19 cellular contexts compared by ENCODE assay signal in genomic region chr2:234133004-234133403, GRCh38.
DNase-seq lines count a peak whose midpoint lies in the region; ATAC-seq, FAIRE-seq and TF ChIP-seq lines count a peak whose summit lies in the region.
"Had no signal": no experiment of that assay in that cellular context is flagged by ENCODE, and none has a peak within 500 bp of the region (broad histone marks: within the 10 kb centered on the region; RNA-seq: fewer than 3 reads in every experiment).

No MANE protein-coding gene starts in this region.

- H3K4me2 ChIP-seq in MM.1S (ENCODE audit: low read depth, low read length) (no peak overlapping the region), H9 (ENCODE audit: insufficient read depth, insufficient read length, low read length) (no peak overlapping the region)

- no peak overlapping the region for H3K23ac ChIP-seq in H9 (ENCODE audit: insufficient read length, low read depth, low read length)

- no peak overlapping the region for H2BK12ac ChIP-seq in H9 (ENCODE audit: insufficient read length, low read depth, low read length)

- H2BK20ac ChIP-seq in H9 (ENCODE audit: low read depth, low read length, poor library complexity, severe bottlenecking): no peak overlapping the region

- H2AK5ac ChIP-seq in H9 (ENCODE audit: insufficient read length, low read length): no peak overlapping the region

- H3K4me3 Mint-ChIP-seq in activated CD8-positive, alpha-beta memory T cell treated with anti-CD3 and anti-CD28 coated beads, Interleukin-2, amount 10 ng/mL, durations not matched to agents 7 days and 5 days: no peak overlapping the region
- no peak overlapping the region for H3K4me3 Mint-ChIP-seq in H9
- H3K4me3 Mint-ChIP-seq: activated B cell treated with CpG ODN at 0.5 μM for 24 hours, B cell, T-cell had no signal

- no peak overlapping the region for H3K14ac ChIP-seq in H9 (ENCODE audit: insufficient read depth, low read length)

- no peak overlapping the region for H3K56ac ChIP-seq in H9 (ENCODE audit: insufficient read length, low read depth, low read length)

- peak; percentile 82 for DNase-seq in EH (ENCODE audit: low read depth)
- peak; percentile 69 for DNase-seq in LHCN-M2 (ENCODE audit: low read depth)
- DNase-seq in bronchial epithelial cell (ENCODE audit: low read depth): peak; percentile 98
- peak; percentile 68 for DNase-seq in myocyte (ENCODE audit: low read depth)
- no peak for DNase-seq in MM.1S
- DNase-seq in activated CD8-positive, alpha-beta memory T cell treated with anti-CD3 and anti-CD28 coated beads, Interleukin-2, amount 10 ng/mL, durations not matched to agents 7 days and 5 days: no peak
- no peak for DNase-seq in H9
- no peak for DNase-seq in DMS114 treated with DMSO at 0.1 percent for 48 hours (lab: John Stamatoyannopoulos, UW; ENCODE audit: unreplicated experiment)
- DNase-seq: activated B cell treated with CpG ODN at 0.5 μM for 24 hours; activated naive CD4-positive, alpha-beta T cell treated with Interleukin-2 at 50 U/mL for 16 hours; KG1; NCI-H510A treated with DMSO at 0.1 percent for 48 hours; sigmoid colon; stimulated activated CD4-positive, alpha-beta T cell treated with anti-CD3 and anti-CD28 coated beads, Interleukin-4, amount 100 ng/mL, for 24 hours; T-cell; upper lobe of right lung had no signal

- no peak for ATAC-seq in activated CD8-positive, alpha-beta memory T cell treated with anti-CD3 and anti-CD28 coated beads, Interleukin-2, amount 10 ng/mL, durations not matched to agents 7 days and 5 days
- ATAC-seq: T-cell, upper lobe of right lung had no signal

- H3K36me3 ChIP-seq in bronchial epithelial cell (ENCODE audit: control insufficient read depth, insufficient read depth, low read length): no peaks in the 10 kb centered on the region
- no peaks in the 10 kb centered on the region for H3K36me3 ChIP-seq in MM.1S (replicated peaks; ENCODE audit: insufficient read depth, low read length)
- H3K36me3 ChIP-seq: HAP-1, sigmoid colon, upper lobe of right lung had no signal

- no peak overlapping the region for H3K4ac ChIP-seq in H9 (ENCODE audit: low read depth, low read length)

- H3K27me3 ChIP-seq in bronchial epithelial cell (ENCODE audit: control insufficient read depth, insufficient read depth, low read length) (no peaks in the 10 kb centered on the region), MM.1S (replicated peaks; ENCODE audit: insufficient read depth, low read length) (no peaks in the 10 kb centered on the region), H9 (ENCODE audit: insufficient read depth, low read length) (no peaks in the 10 kb centered on the region; the same call in 1 of the 2 replicates)

- no peak overlapping the region for H2AFZ ChIP-seq in MM.1S (ENCODE audit: low read length)
- no peak overlapping the region for H2AFZ ChIP-seq in H9 (ENCODE audit: low read length)

- H3K27me3 Mint-ChIP-seq in activated CD8-positive, alpha-beta memory T cell treated with anti-CD3 and anti-CD28 coated beads, Interleukin-2, amount 10 ng/mL, durations not matched to agents 7 days and 5 days: peaks cover 3% of the 10 kb centered on the region
- peaks cover 6% of the 10 kb centered on the region for H3K27me3 Mint-ChIP-seq in H9 (ENCODE audit: low read depth)
- H3K27me3 Mint-ChIP-seq: T-cell had no signal

- no peak overlapping the region for H2BK5ac ChIP-seq in H9 (ENCODE audit: insufficient read length, low read length)

- no peaks in the 10 kb centered on the region for H3K9me3 Mint-ChIP-seq in activated CD8-positive, alpha-beta memory T cell treated with anti-CD3 and anti-CD28 coated beads, Interleukin-2, amount 10 ng/mL, durations not matched to agents 7 days and 5 days (ENCODE audit: low read depth)
- H3K9me3 Mint-ChIP-seq in H9: no peaks in the 10 kb centered on the region; a peak in 1 of 5 replicates
- H3K9me3 Mint-ChIP-seq: activated B cell treated with CpG ODN at 0.5 μM for 24 hours, T-cell had no signal

- H3K27ac ChIP-seq in MM.1S (ENCODE audit: low read length) (no peak overlapping the region), H9 (ENCODE audit: insufficient read length, low read depth, low read length) (no peak overlapping the region)
- H3K27ac ChIP-seq: sigmoid colon, upper lobe of right lung had no signal

- no peak overlapping the region for H3K4me3 ChIP-seq in bronchial epithelial cell (ENCODE audit: low read depth, low read length)
- H3K4me3 ChIP-seq in MM.1S (ENCODE audit: low read length): no peak overlapping the region
- H3K4me3 ChIP-seq: HAP-1, sigmoid colon, upper lobe of right lung had no signal

- no peaks in the 10 kb centered on the region for H3F3A ChIP-seq in MM.1S (ENCODE audit: insufficient read depth, low read length)

- H3K79me2 ChIP-seq in MM.1S (ENCODE audit: low read length): no peaks in the 10 kb centered on the region
- no peaks in the 10 kb centered on the region for H3K79me2 ChIP-seq in H9 (ENCODE audit: insufficient read depth, low read length)

- no peaks in the 10 kb centered on the region for H3K79me1 ChIP-seq in H9 (ENCODE audit: insufficient read depth, low read depth, low read length, poor library complexity, severe bottlenecking)

- H3K4me1 Mint-ChIP-seq in activated CD8-positive, alpha-beta memory T cell treated with anti-CD3 and anti-CD28 coated beads, Interleukin-2, amount 10 ng/mL, durations not matched to agents 7 days and 5 days: peaks cover 25% of the 10 kb centered on the region
- H3K4me1 Mint-ChIP-seq in H9: peaks cover 16 to 17% of the 10 kb centered on the region in 2 experiments

- no peak overlapping the region for H2BK15ac ChIP-seq in H9 (ENCODE audit: low read depth, low read length)

- TF ChIP-seq CTCF in bronchial epithelial cell (IDR thresholded peaks at IDR 0.05; ENCODE audit: insufficient read depth, low read length, severe bottlenecking) (no peak), MM.1S (IDR thresholded peaks at IDR 0.05; ENCODE audit: low read length) (no peak), H9 (conservative IDR thresholded peaks at IDR 0.05) (no peak)

- H4K20me1 ChIP-seq in MM.1S (ENCODE audit: insufficient read depth, low read length) (no peaks in the 10 kb centered on the region), H9 (ENCODE audit: control insufficient read depth, insufficient read depth, insufficient read length) (no peaks in the 10 kb centered on the region)

- no peaks in the 10 kb centered on the region for H3K9me3 ChIP-seq in MM.1S (replicated peaks; ENCODE audit: insufficient read depth, low read length)
- H3K9me3 ChIP-seq in H9 (ENCODE audit: control insufficient read depth, low read depth, low read length): no peaks in the 10 kb centered on the region
- H3K9me3 ChIP-seq: HAP-1, sigmoid colon, upper lobe of right lung had no signal

- peak; percentile 62 for FAIRE-seq in bronchial epithelial cell (lab: Jason Lieb, UNC)
- FAIRE-seq: frontal cortex had no signal

- no peak overlapping the region for H3K18ac ChIP-seq in H9 (ENCODE audit: insufficient read length, low read depth, low read length)

- no peak overlapping the region for H2BK120ac ChIP-seq in H9 (ENCODE audit: low read depth, low read length, poor library complexity, severe bottlenecking)

- H3K27ac Mint-ChIP-seq in activated CD8-positive, alpha-beta memory T cell treated with anti-CD3 and anti-CD28 coated beads, Interleukin-2, amount 10 ng/mL, durations not matched to agents 7 days and 5 days: no peak overlapping the region
- no peak overlapping the region for H3K27ac Mint-ChIP-seq in H9
- H3K27ac Mint-ChIP-seq: activated B cell treated with CpG ODN at 0.5 μM for 24 hours, B cell, T-cell had no signal

- no peak overlapping the region for H3T11ph ChIP-seq in H9 (ENCODE audit: low read length)

- H4K5ac ChIP-seq in H9 (ENCODE audit: insufficient read length, low read depth, low read length): no peak overlapping the region

- H3K23me2 ChIP-seq in H9 (ENCODE audit: insufficient read length, low read depth, low read length, poor library complexity, severe bottlenecking): no peaks in the 10 kb centered on the region

- no peaks in the 10 kb centered on the region for H3K4me1 ChIP-seq in MM.1S (ENCODE audit: low read length)
- H3K4me1 ChIP-seq in H9 (ENCODE audit: insufficient read depth, low read length): no peaks in the 10 kb centered on the region
- H3K4me1 ChIP-seq: HAP-1, sigmoid colon had no signal

- H3K9me2 ChIP-seq in MM.1S (replicated peaks; ENCODE audit: insufficient read depth, low read length): no peaks in the 10 kb centered on the region

- H3K36me3 Mint-ChIP-seq in activated CD8-positive, alpha-beta memory T cell treated with anti-CD3 and anti-CD28 coated beads, Interleukin-2, amount 10 ng/mL, durations not matched to agents 7 days and 5 days: no peaks in the 10 kb centered on the region
- H3K36me3 Mint-ChIP-seq in H9 (ENCODE audit: insufficient read depth in 1 of 3, low read depth in 3 of 3): peaks cover 0 to 2% (median 0%) of the 10 kb centered on the region in 3 experiments; a peak in 2 of 7 replicates
- H3K36me3 Mint-ChIP-seq: T-cell had no signal

- no CpG with 5 or more reads among the region's 4 CpGs for WGBS in H9 (ENCODE audit: extremely low coverage, insufficient read length, low lambda C conversion rate)

- H4K91ac ChIP-seq in H9 (ENCODE audit: insufficient read length, low read depth, low read length): no peak overlapping the region

- CTCF ChIA-PET in activated CD8-positive, alpha-beta memory T cell treated with anti-CD3 and anti-CD28 coated beads, Interleukin-2, amount 10 ng/mL, durations not matched to agents 7 days and 5 days (lab: Charles Lee): interaction anchor here (0.9 to 1.4 kb wide), 3 partner anchors 156 to 412 kb away, joined by 3 to 4 read pairs (median 4); no protein-coding TSS in a partner anchor

- no peak overlapping the region for H4K8ac ChIP-seq in H9 (replicated peaks; ENCODE audit: insufficient read length, low read depth, low read length)

- H3K9ac ChIP-seq in MM.1S (ENCODE audit: low read length) (no peak overlapping the region), H9 (ENCODE audit: extremely low read depth, insufficient read length, low read length) (no peak overlapping the region)

Comparison
In these comparisons a context has a peak if more than half of its experiments do, and no peak if none do; other contexts are left out.
1. DNase-seq: peak in EH (single experiment), LHCN-M2 (single experiment), bronchial epithelial cell (single experiment) and myocyte (single experiment); none in MM.1S (single experiment), activated CD8-positive, alpha-beta memory T cell treated with anti-CD3 and anti-CD28 coated beads, Interleukin-2, amount 10 ng/mL, durations not matched to agents 7 days and 5 days (single experiment), H9 (single experiment) and DMS114 treated with DMSO at 0.1 percent for 48 hours (single experiment).